In genomic region chr7:1460757-1461639, GRCh38 we compare ENCODE assay signal across 8 cellular contexts. TPM values are rescaled to one million over a fixed set of nuclear protein-coding genes. Genes with fewer than 3 reads are reported as not detected.
DNase-seq lines count a peak whose midpoint lies in the region; ATAC-seq, FAIRE-seq and TF ChIP-seq lines count a peak whose summit lies in the region.

No MANE protein-coding gene starts in this region.

- no peak overlapping the region for H2BK120ac ChIP-seq in mesendoderm (ENCODE audit: low read depth, low read length)

- no peak overlapping the region for H3K4ac ChIP-seq in mesendoderm (ENCODE audit: low read depth, low read length)

- TF ChIP-seq CTCF in colonic mucosa (IDR thresholded peaks at IDR 0.05) = no peak
- no peak for TF ChIP-seq CTCF in D721Med (IDR thresholded peaks at IDR 0.05; ENCODE audit: insufficient read depth, missing control alignments)

- H3K27me3 ChIP-seq in colonic mucosa = no peaks in the 10 kb centered on the region
- no peaks in the 10 kb centered on the region for H3K27me3 ChIP-seq in mesendoderm (ENCODE audit: insufficient read depth, low read length, poor library complexity)
- H3K27me3 ChIP-seq in aorta (ENCODE audit: control insufficient read depth in 1 of 2, insufficient read depth in 2 of 2, low read length in 1 of 2) = no peaks in the 10 kb centered on the region

- no peak overlapping the region for H2BK5ac ChIP-seq in mesendoderm (ENCODE audit: low read length)

- no peaks in the 10 kb centered on the region for H3K79me2 ChIP-seq in mesendoderm (ENCODE audit: control insufficient read depth, insufficient read depth, low read length)

- no peak overlapping the region for H4K5ac ChIP-seq in mesendoderm (ENCODE audit: low read length)

- no peak overlapping the region for H3K23ac ChIP-seq in mesendoderm (ENCODE audit: low read length)

- no peak overlapping the region for H3K4me2 ChIP-seq in mesendoderm (ENCODE audit: low read length)

- FAIRE-seq in D721Med (lab: Jason Lieb, UNC) = no peak

- ATAC-seq in aorta (ENCODE audit: low FRiP score) (peak; percentile 0), HG03354 (IDR thresholded peaks at IDR 0.05; ENCODE audit: poor library complexity, severe bottlenecking, unreplicated experiment) (no peak), HG02852 (IDR thresholded peaks at IDR 0.05; ENCODE audit: unreplicated experiment) (no peak)

- H3K9me3 ChIP-seq in colonic mucosa (no peaks in the 10 kb centered on the region), aorta (ENCODE audit: control insufficient read depth, low read length) (no peaks in the 10 kb centered on the region)

- H2BK15ac ChIP-seq in mesendoderm (replicated peaks; ENCODE audit: low read depth) = no peak overlapping the region

- peak; percentile 81 for DNase-seq in AG08395 (ENCODE audit: low spot score)
- peak; percentile 74 for DNase-seq in M059J (ENCODE audit: low read depth)
- peak; percentile 90 for DNase-seq in colonic mucosa
- peak; percentile 50 for DNase-seq in mesendoderm
- peak; percentile 85 to 88 for DNase-seq in aorta
- DNase-seq in D721Med (ENCODE audit: insufficient read length, low spot score) = no peak

- H3K4me3 ChIP-seq in colonic mucosa = peak overlapping the region; percentile 31
- H3K4me3 ChIP-seq in mesendoderm (ENCODE audit: low read length) = no peak overlapping the region
- no peak overlapping the region for H3K4me3 ChIP-seq in aorta (ENCODE audit: low read length in 2 of 2)

- H3K9ac ChIP-seq in colonic mucosa (ENCODE audit: low read depth in 2 of 2, low read length in 2 of 2) (peak overlapping the region; percentile 75 to 90), mesendoderm (ENCODE audit: low read length) (no peak overlapping the region)

- H3K4me1 ChIP-seq in colonic mucosa = peaks cover 32% of the 10 kb centered on the region
- no peaks in the 10 kb centered on the region for H3K4me1 ChIP-seq in mesendoderm (ENCODE audit: control insufficient read depth, low read depth, low read length)
- H3K4me1 ChIP-seq in aorta (ENCODE audit: control insufficient read depth in 1 of 2, insufficient read depth in 2 of 2, low read length in 2 of 2) = no peaks in the 10 kb centered on the region

- H3K18ac ChIP-seq in mesendoderm (ENCODE audit: low read length) = no peak overlapping the region

- H3K79me1 ChIP-seq in mesendoderm (ENCODE audit: low read length) = no peaks in the 10 kb centered on the region

- H2AK5ac ChIP-seq in mesendoderm (ENCODE audit: low read length) = no peak overlapping the region

- no CpG with 5 or more reads among the region's 30 CpGs for WGBS in mesendoderm (ENCODE audit: extremely low coverage, insufficient coverage, low lambda C conversion rate)
- 22 to 27% methylated on average over 28 to 30 of the region's 30 CpGs for WGBS in aorta, 2 donors

- peak overlapping the region; percentile 96 for H3K27ac ChIP-seq in colonic mucosa
- no peak overlapping the region for H3K27ac ChIP-seq in mesendoderm (ENCODE audit: low read depth, low read length)
- peak overlapping the region in 1 of 2 donors; percentile 76 for H3K27ac ChIP-seq in aorta (ENCODE audit: low read depth in 1 of 2, low read length in 2 of 2)

- H3K36me3 ChIP-seq in colonic mucosa (no peaks in the 10 kb centered on the region), mesendoderm (ENCODE audit: control insufficient read depth, insufficient read depth, low read length) (no peaks in the 10 kb centered on the region), aorta (ENCODE audit: control insufficient read depth in 1 of 2, insufficient read depth in 2 of 2, low read length in 1 of 2) (no peaks in the 10 kb centered on the region)

- peak overlapping the region; percentile 67 for H3K56ac ChIP-seq in mesendoderm (ENCODE audit: low read length)

- H4K8ac ChIP-seq in mesendoderm (ENCODE audit: low read depth, low read length) = no peak overlapping the region

- intact Hi-C loops in colonic mucosa (cut with DNase I) = no loop called here
- intact Hi-C loops in aorta (cut with DNase I) = no loop called here

RNA-seq across cellular contexts. Expression of gene MICALL2, which starts 1.7 kb away (rescaled TPM):
- 5.5 and 11.1 TPM in 2 replicates for total RNA-seq in M059J (2014; rRNA removed; shearing (Covaris generic))
- total RNA-seq in colonic mucosa (100 to 1,000 TPM in 1 of 2 donors, 10 to 100 TPM in 1; 62.8 to 117 TPM), aorta (10 to 100 TPM; 41.7 to 70.3 TPM)
- 4.0 TPM for polyA plus RNA-seq in mesendoderm (2013, experiment 1 of 2)
- 3.6 TPM for polyA plus RNA-seq in mesendoderm (2013, experiment 2 of 2)
- polyA plus RNA-seq in aorta = 100 to 1,000 TPM in 1 of 2 donors, 10 to 100 TPM in 1; 57.7 to 346 TPM

RNA-seq across cellular contexts. Expression of gene INTS1, which starts 43.2 kb away (rescaled TPM):
- 27.4 and 55.0 TPM in 2 replicates for total RNA-seq in M059J (2014; rRNA removed; shearing (Covaris generic))
- 100 to 1,000 TPM in 1 of 2 donors, 10 to 100 TPM in 1; 61.0 to 141 TPM for total RNA-seq in colonic mucosa
- 31.6 TPM for polyA plus RNA-seq in mesendoderm (2013, experiment 1 of 2)
- polyA plus RNA-seq in mesendoderm (2013, experiment 2 of 2) = 33.7 TPM
- total RNA-seq in aorta = 10 to 100 TPM; 56.4 to 77.9 TPM
- polyA plus RNA-seq in aorta = 100 to 1,000 TPM in 1 of 2 donors, 10 to 100 TPM in 1; 17.2 to 109 TPM
